In genomic region chr5:72242796-72243475, GRCh38 we compare ENCODE assay signal across 13 cellular contexts.
A peak's percentile ranks its signal among the peaks of the same experiment; 100 is the strongest.
DNase-seq lines count a peak whose midpoint lies in the region; ATAC-seq lines count a peak whose summit lies in the region.
"Had no signal": no experiment of that assay in that cellular context is flagged by ENCODE, and none has a peak within 500 bp of the region (broad histone marks: within the 10 kb centered on the region; RNA-seq: fewer than 3 reads in every experiment).

No MANE protein-coding gene starts in this region.

- DNase-seq in Ammon's horn (ENCODE audit: low spot score) = peak; percentile 52
- peak; percentile 94 for DNase-seq in NCI-H1694 (lab: John Stamatoyannopoulos, UW)
- DNase-seq in caudate nucleus (lab: John Stamatoyannopoulos, UW) = peak in 14 of 61 donors; percentile 2 to 84 (median 10)
- no peak for DNase-seq in mesendoderm
- no peak for DNase-seq in MG63
- DNase-seq in GF-D8 (lab: John Stamatoyannopoulos, UW) = no peak
- DNase-seq in UCSD-AML1 (lab: John Stamatoyannopoulos, UW; ENCODE audit: unreplicated experiment) = no peak
- DNase-seq: activated CD8-positive, alpha-beta memory T cell treated with anti-CD3 and anti-CD28 coated beads, Interleukin-2, amount 50 U/mL, for 4 hours; CD8-positive, alpha-beta T cell; GOT3; trophoblast cell had no signal

- H4K8ac ChIP-seq in mesendoderm (ENCODE audit: low read depth, low read length) = no peak overlapping the region

- no peak overlapping the region for H3K4me2 ChIP-seq in mesendoderm (ENCODE audit: low read length)

- no peaks in the 10 kb centered on the region for H3K79me2 ChIP-seq in mesendoderm (ENCODE audit: control insufficient read depth, insufficient read depth, low read length)

- H3K27me3 ChIP-seq in mesendoderm (ENCODE audit: insufficient read depth, low read length, poor library complexity) (no peaks in the 10 kb centered on the region), MG63 (no peaks in the 10 kb centered on the region)

- H3K4me1 ChIP-seq in mesendoderm (ENCODE audit: control insufficient read depth, low read depth, low read length) = no peaks in the 10 kb centered on the region

- H3K4ac ChIP-seq in mesendoderm (ENCODE audit: low read depth, low read length) = no peak overlapping the region

- no peak overlapping the region for H3K18ac ChIP-seq in mesendoderm (ENCODE audit: low read length)

- WGBS in mesendoderm (ENCODE audit: extremely low coverage, insufficient coverage, low lambda C conversion rate) = no CpG with 5 or more reads among the region's 7 CpGs

- H3K27ac ChIP-seq in caudate nucleus (ENCODE audit: low read depth, low read length) = peak overlapping the region; percentile 92
- H3K27ac ChIP-seq in mesendoderm (ENCODE audit: low read depth, low read length) = no peak overlapping the region

- no peaks in the 10 kb centered on the region for H3K9me3 ChIP-seq in MG63

- H3K4me3 ChIP-seq in mesendoderm (ENCODE audit: low read length) = no peak overlapping the region
- H3K4me3 ChIP-seq in MG63 = no peak overlapping the region

- H3K9ac ChIP-seq in mesendoderm (ENCODE audit: low read length) = no peak overlapping the region

- H3K23ac ChIP-seq in mesendoderm (ENCODE audit: low read length) = no peak overlapping the region

- H3K56ac ChIP-seq in mesendoderm (ENCODE audit: low read length) = peak overlapping the region; percentile 31

- no peak overlapping the region for H2BK15ac ChIP-seq in mesendoderm (replicated peaks; ENCODE audit: low read depth)

- H2BK5ac ChIP-seq in mesendoderm (ENCODE audit: low read length) = no peak overlapping the region

- H2BK120ac ChIP-seq in mesendoderm (ENCODE audit: low read depth, low read length) = no peak overlapping the region

- H4K5ac ChIP-seq in mesendoderm (ENCODE audit: low read length) = no peak overlapping the region

- no peak for ATAC-seq in HG03521 (IDR thresholded peaks at IDR 0.05; ENCODE audit: unreplicated experiment)
- ATAC-seq: activated naive CD4-positive, alpha-beta T cell treated with anti-CD3 and anti-CD28 coated beads, Interleukin-2, amount 50 U/mL, for 72 hours; CD8-positive, alpha-beta T cell had no signal

- H3K36me3 ChIP-seq in mesendoderm (ENCODE audit: control insufficient read depth, insufficient read depth, low read length) = no peaks in the 10 kb centered on the region
- peaks cover 8% of the 10 kb centered on the region for H3K36me3 ChIP-seq in MG63

- no peak overlapping the region for H2AK5ac ChIP-seq in mesendoderm (ENCODE audit: low read length)

- H3K79me1 ChIP-seq in mesendoderm (ENCODE audit: low read length) = peaks cover 7% of the 10 kb centered on the region

Comparison
In these comparisons a context has a peak if more than half of its experiments do, and no peak if none do; other contexts are left out.
1. DNase-seq: peak in Ammon's horn (single experiment) and NCI-H1694 (single experiment); none in mesendoderm (single experiment), MG63 (single experiment), GF-D8 (single experiment) and UCSD-AML1 (single experiment).